In the genomic region with DNA sequence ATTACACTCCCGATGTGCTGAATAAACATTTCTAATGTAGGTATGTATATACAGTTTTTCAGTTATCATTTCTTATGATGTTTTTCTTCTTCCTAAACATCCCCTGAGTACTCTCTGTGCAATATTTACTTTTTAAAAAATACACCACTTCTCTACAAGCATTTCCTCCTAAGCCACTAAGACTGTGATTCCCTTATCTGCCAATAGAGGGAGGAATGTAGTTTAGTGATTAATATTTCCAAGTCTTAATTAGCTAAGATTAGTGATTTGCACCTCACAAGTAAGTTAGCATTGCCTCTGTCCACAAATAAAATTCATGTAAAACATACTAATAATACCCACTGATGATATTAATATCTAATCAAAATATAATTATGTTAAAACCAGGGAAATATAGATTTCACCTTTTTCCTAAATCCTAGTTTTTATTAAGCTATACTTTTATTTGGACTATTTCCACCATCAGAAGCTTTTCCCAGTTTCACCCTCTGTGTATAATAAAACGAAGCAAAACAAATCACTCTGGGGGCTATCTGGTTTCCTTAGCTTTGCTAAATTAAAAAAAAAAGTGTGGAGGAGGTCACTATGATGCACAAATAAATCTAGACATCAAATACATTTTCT, we compare ENCODE assay signal across 9 cellular contexts.
DNase-seq lines count a peak whose midpoint lies in the region; ATAC-seq, FAIRE-seq and TF ChIP-seq lines count a peak whose summit lies in the region.
"Had no signal": no experiment of that assay in that cellular context is flagged by ENCODE, and none has a peak within 500 bp of the region (broad histone marks: within the 10 kb centered on the region; RNA-seq: fewer than 3 reads in every experiment).

No MANE protein-coding gene starts in this region.

- DNase-seq in heart right ventricle = no peak
- no peak for DNase-seq in Right ventricle myocardium superior
- DNase-seq in RPMI7951 (ENCODE audit: low read depth) = peak; percentile 8
- DNase-seq in foreskin melanocyte = peak; percentile 6
- no peak for DNase-seq in upper lobe of left lung
- DNase-seq in urothelium cell line (ENCODE audit: low spot score) = no peak
- DNase-seq: stimulated activated naive CD4-positive, alpha-beta T cell had no signal

- TF ChIP-seq EP300 in upper lobe of left lung (IDR thresholded peaks at IDR 0.05) = no peak

- 71 to 78% methylated on average over 2 of the region's 2 CpGs for WGBS in heart right ventricle, 2 donors
- 60 to 69% methylated on average over 2 of the region's 2 CpGs for WGBS in upper lobe of left lung, 2 donors

- H3K27ac ChIP-seq in heart right ventricle = no peak overlapping the region
- H3K27ac ChIP-seq in upper lobe of left lung = no peak overlapping the region

- no peak for TF ChIP-seq POLR2A in upper lobe of left lung (IDR thresholded peaks at IDR 0.05)

- peaks cover 0 to 6% (median 0%) of the 10 kb centered on the region in 9 donors for H3K4me1 ChIP-seq in heart right ventricle
- peaks cover 0 to 6% (median 0%) of the 10 kb centered on the region in 4 donors for H3K4me1 ChIP-seq in upper lobe of left lung

- no peaks in the 10 kb centered on the region for H3K27me3 ChIP-seq in heart right ventricle
- no peaks in the 10 kb centered on the region for H3K27me3 ChIP-seq in upper lobe of left lung

- H3K36me3 ChIP-seq in heart right ventricle (no peaks in the 10 kb centered on the region), upper lobe of left lung (no peaks in the 10 kb centered on the region)

- TF ChIP-seq CTCF in heart right ventricle (IDR thresholded peaks at IDR 0.05) (peak; percentile 31 to 67 (median 58)), upper lobe of left lung (IDR thresholded peaks at IDR 0.05) (peak in 5 of 6 experiments; percentile 17 to 46 (median 39))

- H3K4me3 ChIP-seq in heart right ventricle = no peak overlapping the region
- no peak overlapping the region for H3K4me3 ChIP-seq in upper lobe of left lung

- ATAC-seq in heart right ventricle (no peak), Right ventricle myocardium superior (ENCODE audit: poor library complexity) (no peak), upper lobe of left lung (ENCODE audit: low FRiP score in 2 of 2) (no peak), HG02588 (IDR thresholded peaks at IDR 0.05; ENCODE audit: unreplicated experiment) (no peak), HG03139 (IDR thresholded peaks at IDR 0.05; ENCODE audit: unreplicated experiment) (no peak)

- peaks cover 0 to 3% (median 0%) of the 10 kb centered on the region in 11 donors for H3K9me3 ChIP-seq in heart right ventricle
- no peaks in the 10 kb centered on the region for H3K9me3 ChIP-seq in upper lobe of left lung

- intact Hi-C loops in heart right ventricle (cut with DNase I) (no loop called here), Right ventricle myocardium superior (cut with DNase I) (no loop called here)

- FAIRE-seq in urothelium cell line (lab: Jason Lieb, UNC) = no peak

Comparison
In these comparisons a context has a peak if more than half of its experiments do, and no peak if none do; other contexts are left out.
1. DNase-seq: peak in RPMI7951 (single experiment) and foreskin melanocyte (single experiment); none in heart right ventricle (0 of 2), Right ventricle myocardium superior (single experiment), upper lobe of left lung (0 of 2) and urothelium cell line (single experiment).